Comparison of ENCODE assay signal across 36 cellular contexts in the genomic region with DNA sequence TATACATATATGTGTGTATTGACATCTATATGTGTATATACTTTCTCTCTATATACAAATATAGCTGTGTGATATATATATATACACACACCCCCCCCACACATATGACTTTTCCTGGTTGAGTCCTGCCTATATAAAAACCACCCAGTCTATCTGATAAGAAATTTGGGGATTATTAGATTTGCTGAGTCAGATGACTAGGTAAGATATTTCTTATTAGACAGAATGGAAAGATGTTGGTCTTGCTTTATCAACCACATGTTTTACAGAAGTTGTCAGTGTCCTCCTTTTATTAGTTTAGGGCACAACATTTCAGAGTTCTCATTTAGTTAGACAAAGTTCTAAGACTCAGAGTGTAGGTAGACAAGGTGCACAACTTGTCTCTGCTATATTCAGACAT.
"Had no signal": no experiment of that assay in that cellular context is flagged by ENCODE, and none has a peak within 500 bp of the region (broad histone marks: within the 10 kb centered on the region; RNA-seq: fewer than 3 reads in every experiment).

No MANE protein-coding gene starts in this region.

- H3K4me3 ChIP-seq: MG63 had no signal

- DNase-seq: Karpas-422, Kasumi-1, MG63, MM.1S, MV-4-11, NCI-H1048, NCI-H1092, NCI-H1092 treated with DMSO at 0.1 percent for 48 hours, NCI-H1105, NCI-H1105 treated with DMSO at 0.1 percent for 48 hours, NCI-H1417, NCI-H1417 treated with DMSO at 0.1 percent for 48 hours, NCI-H1436, NCI-H1436 treated with DMSO at 0.1 percent for 48 hours, NCI-H146, NCI-H1694, NCI-H1694 treated with DMSO at 0.1 percent for 48 hours, NCI-H187, NCI-H187 treated with DMSO at 0.1 percent for 48 hours, NCI-H1930, NCI-H2029, NCI-H2029 treated with DMSO at 0.1 percent for 48 hours, NCI-H2081, NCI-H2081 treated with DMSO at 0.1 percent for 48 hours, NCI-H2107, NCI-H2171, NCI-H2171 treated with DMSO at 0.1 percent for 48 hours, NCI-H2227 treated with DMSO at 0.1 percent for 48 hours, NCI-H226, NCI-H345, NCI-H446, NCI-H446 treated with DMSO at 0.1 percent for 48 hours, NCI-H510A, NCI-H510A treated with DMSO at 0.1 percent for 48 hours, NCI-H524, NCI-H524 treated with DMSO at 0.1 percent for 48 hours had no signal

- H3K27me3 ChIP-seq: MG63 had no signal
